In genomic region chr2:445896-446295, GRCh38 we compare ENCODE assay signal across 15 cellular contexts.
"Had no signal": no experiment of that assay in that cellular context is flagged by ENCODE, and none has a peak within 500 bp of the region (broad histone marks: within the 10 kb centered on the region; RNA-seq: fewer than 3 reads in every experiment).

No MANE protein-coding gene starts in this region.

- H3K36me3 Mint-ChIP-seq: activated naive CD8-positive, alpha-beta T cell treated with anti-CD3 and anti-CD28 coated beads, Interleukin-2, amount 10 ng/mL, durations not matched to agents 7 days and 5 days; mesothelial cell of epicardium; WTC11 had no signal

- H3K27ac ChIP-seq: dorsolateral prefrontal cortex, prostate gland, right atrium auricular region, tibial artery had no signal

- ATAC-seq: left colon, WTC11 had no signal

- DNase-seq: activated naive CD8-positive, alpha-beta T cell treated with anti-CD3 and anti-CD28 coated beads, Interleukin-2, amount 10 ng/mL, durations not matched to agents 7 days and 5 days; activated T-cell treated with anti-CD3 and anti-CD28 coated beads, Interleukin-2, amount 50 U/mL, for 24 hours; amygdala; dorsolateral prefrontal cortex; left colon; stimulated activated naive CD8-positive, alpha-beta T cell treated with anti-CD3 and anti-CD28 coated beads, Interleukin-15, Interleukin-2, amounts not matched to agents 100 U/mL and 50 U/mL, for 24 hours; tibial artery had no signal

- H3K9me3 ChIP-seq: prostate gland, right atrium auricular region, tibial artery had no signal

- H3K27ac Mint-ChIP-seq: activated naive CD8-positive, alpha-beta T cell treated with anti-CD3 and anti-CD28 coated beads, Interleukin-2, amount 10 ng/mL, durations not matched to agents 7 days and 5 days; activated T-helper 2 cell treated with anti-CD3 and anti-CD28 coated beads, Interferon-gamma antibody, Interleukin-2, Interleukin-4, amounts not matched to agents 10 μg/mL and 5 μg/mL and 100 μg/mL, durations not matched to agents 14 hours and 24 hours and 36 hours; mesothelial cell of epicardium; WTC11 had no signal

- H3K36me3 ChIP-seq: prostate gland, right atrium auricular region, tibial artery had no signal

- H3K4me3 Mint-ChIP-seq: activated CD8-positive, alpha-beta T cell treated with anti-CD3 and anti-CD28 coated beads for 36 hours; activated naive CD8-positive, alpha-beta T cell treated with anti-CD3 and anti-CD28 coated beads, Interleukin-2, amount 10 ng/mL, durations not matched to agents 7 days and 5 days; activated T-cell treated with anti-CD3 and anti-CD28 coated beads, Interleukin-2, amount 50 U/mL, for 24 hours; mesothelial cell of epicardium; neural crest cell; WTC11 had no signal

- H3K27me3 Mint-ChIP-seq: activated CD8-positive, alpha-beta T cell treated with anti-CD3 and anti-CD28 coated beads for 36 hours; activated naive CD8-positive, alpha-beta T cell treated with anti-CD3 and anti-CD28 coated beads, Interleukin-2, amount 10 ng/mL, durations not matched to agents 7 days and 5 days; activated T-cell treated with anti-CD3 and anti-CD28 coated beads, Interleukin-2, amount 50 U/mL, for 24 hours had no signal

- H3K4me3 ChIP-seq: dorsolateral prefrontal cortex, lung, prostate gland, right atrium auricular region, tibial artery had no signal

- H3K27me3 ChIP-seq: right atrium auricular region, tibial artery had no signal

- H3K4me1 ChIP-seq: prostate gland, right atrium auricular region had no signal

- H3K9me3 Mint-ChIP-seq: activated CD8-positive, alpha-beta T cell treated with anti-CD3 and anti-CD28 coated beads for 36 hours; activated naive CD8-positive, alpha-beta T cell treated with anti-CD3 and anti-CD28 coated beads, Interleukin-2, amount 10 ng/mL, durations not matched to agents 7 days and 5 days; activated T-cell treated with anti-CD3 and anti-CD28 coated beads, Interleukin-2, amount 50 U/mL, for 24 hours; activated T-helper 2 cell treated with anti-CD3 and anti-CD28 coated beads, Interferon-gamma antibody, Interleukin-2, Interleukin-4, amounts not matched to agents 10 μg/mL and 5 μg/mL and 100 μg/mL, durations not matched to agents 14 hours and 24 hours and 36 hours; mesothelial cell of epicardium; neural crest cell; WTC11 had no signal
